In the genomic region with DNA sequence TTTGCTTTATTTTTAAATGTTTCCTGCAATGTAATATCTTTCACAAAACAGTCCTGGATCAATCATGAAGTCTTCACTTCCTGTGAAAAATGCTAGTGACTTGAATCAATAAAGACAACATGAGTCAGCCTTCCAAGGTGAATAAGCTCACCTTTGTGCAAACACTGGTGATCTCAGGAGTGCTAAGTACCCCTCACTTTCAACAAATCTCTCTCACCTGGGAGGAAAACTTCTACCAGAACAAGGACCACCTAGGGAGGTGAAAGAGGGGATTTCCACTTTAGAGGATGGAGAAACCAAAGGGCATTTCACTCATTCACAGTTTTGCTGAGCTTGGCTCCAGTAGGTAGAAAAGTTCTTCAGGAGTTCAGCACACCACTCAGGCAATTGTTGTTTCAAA, we compare ENCODE assay signal across 20 cellular contexts.
DNase-seq lines count a peak whose midpoint lies in the region; ATAC-seq, FAIRE-seq and TF ChIP-seq lines count a peak whose summit lies in the region.
"Had no signal": no experiment of that assay in that cellular context is flagged by ENCODE, and none has a peak within 500 bp of the region (broad histone marks: within the 10 kb centered on the region; RNA-seq: fewer than 3 reads in every experiment).

No MANE protein-coding gene starts in this region.

- H3K4me2 ChIP-seq in keratinocyte (ENCODE audit: control insufficient read depth, extremely low read depth, insufficient read depth, low read depth, low read length) = no peak overlapping the region
- H3K4me2 ChIP-seq: A549, BLaER1, neural progenitor cell had no signal

- H4K20me1 ChIP-seq in keratinocyte (ENCODE audit: control insufficient read depth, extremely low read depth, insufficient read depth, low read length) = no peaks in the 10 kb centered on the region

- no peak overlapping the region for H3K4me3 Mint-ChIP-seq in type B pancreatic cell
- H3K4me3 Mint-ChIP-seq: activated B cell treated with CpG ODN at 0.5 μM for 24 hours, brain, neural progenitor cell had no signal

- peak overlapping the region; percentile 6 for H3K27ac ChIP-seq in left ventricle myocardium inferior (replicated peaks)
- H3K27ac ChIP-seq in heart left ventricle = peak overlapping the region in 4 of 12 donors; percentile 70 to 77 (median 73)
- peak overlapping the region; percentile 57 for H3K27ac ChIP-seq in keratinocyte (ENCODE audit: control insufficient read depth, insufficient read depth, low read length)
- H3K27ac ChIP-seq: BLaER1, neural progenitor cell had no signal

- H3K9me3 Mint-ChIP-seq in type B pancreatic cell = no peaks in the 10 kb centered on the region
- H3K9me3 Mint-ChIP-seq: activated B cell treated with CpG ODN at 0.5 μM for 24 hours, brain, neural progenitor cell had no signal

- intact Hi-C loops in left ventricle myocardium inferior (cut with micrococcal nuclease) = no loop called here
- intact Hi-C loops in heart left ventricle (cut with DNase I) = loop anchor here in 1 of 10 donors (5.0 kb wide), 1 partner anchor 62 kb away; no protein-coding TSS in a partner anchor

- no peaks in the 10 kb centered on the region for H3K9me1 ChIP-seq in keratinocyte (ENCODE audit: control insufficient read depth, extremely low read depth, insufficient read depth, low read length)

- H3K9ac ChIP-seq in keratinocyte (ENCODE audit: control insufficient read depth, extremely low read depth, insufficient read depth, low read length) = no peak overlapping the region
- H3K9ac ChIP-seq: BLaER1, neural progenitor cell had no signal

- no peak overlapping the region for H2AFZ ChIP-seq in keratinocyte (ENCODE audit: control insufficient read depth, low read length)
- H2AFZ ChIP-seq: neural progenitor cell had no signal

- peaks cover 21% of the 10 kb centered on the region for H3K36me3 ChIP-seq in left ventricle myocardium inferior
- H3K36me3 ChIP-seq in heart left ventricle = peaks cover 0 to 39% (median 20%) of the 10 kb centered on the region in 9 donors
- peaks cover 5% of the 10 kb centered on the region for H3K36me3 ChIP-seq in bronchial epithelial cell (ENCODE audit: control insufficient read depth, insufficient read depth, low read length)
- peaks cover 4 to 10% of the 10 kb centered on the region in 2 experiments for H3K36me3 ChIP-seq in keratinocyte (ENCODE audit: control insufficient read depth in 2 of 2, extremely low read depth in 1 of 2, insufficient read depth in 2 of 2, low read length in 2 of 2)
- H3K36me3 ChIP-seq: neural progenitor cell had no signal

- FAIRE-seq in bronchial epithelial cell (lab: Jason Lieb, UNC) (no peak), keratinocyte (lab: Jason Lieb, UNC) (peak; percentile 85)
- FAIRE-seq: endometrium, G401.6 had no signal

- H3K36me3 Mint-ChIP-seq in type B pancreatic cell = peaks cover 41% of the 10 kb centered on the region
- H3K36me3 Mint-ChIP-seq: activated naive CD4-positive, alpha-beta T cell treated with anti-CD3 and anti-CD28 coated beads, Interleukin-2, amount 50 U/mL, for 72 hours; neural progenitor cell had no signal

- no peak overlapping the region for H3K4me3 ChIP-seq in left ventricle myocardium inferior
- H3K4me3 ChIP-seq in heart left ventricle = no peak overlapping the region
- H3K4me3 ChIP-seq in bronchial epithelial cell (ENCODE audit: low read depth, low read length) = no peak overlapping the region
- H3K4me3 ChIP-seq in keratinocyte (ENCODE audit: control insufficient read depth in 2 of 3, extremely low read depth in 1 of 3, insufficient read depth in 2 of 3, low read depth in 1 of 3, low read length in 3 of 3) = no peak overlapping the region
- H3K4me3 ChIP-seq: A549, BLaER1, neural progenitor cell had no signal

- H3K27me3 ChIP-seq in left ventricle myocardium inferior (ENCODE audit: low read depth) = no peaks in the 10 kb centered on the region
- H3K27me3 ChIP-seq in heart left ventricle = no peaks in the 10 kb centered on the region
- H3K27me3 ChIP-seq in bronchial epithelial cell (ENCODE audit: control insufficient read depth, insufficient read depth, low read length) = no peaks in the 10 kb centered on the region
- no peaks in the 10 kb centered on the region for H3K27me3 ChIP-seq in keratinocyte (ENCODE audit: control insufficient read depth, extremely low read depth, insufficient read depth, low read length)
- H3K27me3 ChIP-seq: BLaER1, neural progenitor cell had no signal

- no peaks in the 10 kb centered on the region for H3K27me3 Mint-ChIP-seq in type B pancreatic cell
- H3K27me3 Mint-ChIP-seq: brain had no signal

- no peak for TF ChIP-seq POLR2A in heart left ventricle (IDR thresholded peaks at IDR 0.05)

- H3K4me1 ChIP-seq in left ventricle myocardium inferior (peaks cover 91% of the 10 kb centered on the region), heart left ventricle (peaks cover 0 to 84% (median 54%) of the 10 kb centered on the region in 12 donors), keratinocyte (ENCODE audit: control insufficient read depth, extremely low read depth, insufficient read depth, low read length) (peaks cover 22% of the 10 kb centered on the region)
- H3K4me1 ChIP-seq: BLaER1, neural progenitor cell had no signal

- H3K79me2 ChIP-seq in keratinocyte (ENCODE audit: control insufficient read depth, insufficient read depth, low read length) = peaks cover 17% of the 10 kb centered on the region

- TF ChIP-seq CTCF in left ventricle myocardium inferior (IDR thresholded peaks at IDR 0.05; ENCODE audit: borderline replicate concordance) (no peak), heart left ventricle (IDR thresholded peaks at IDR 0.05) (no peak), bronchial epithelial cell (IDR thresholded peaks at IDR 0.05; ENCODE audit: insufficient read depth, low read length, severe bottlenecking) (no peak), keratinocyte (optimal IDR thresholded peaks at IDR 0.05 in 1 of 3, IDR thresholded peaks at IDR 0.05 in 1 of 3, conservative IDR thresholded peaks at IDR 0.05 in 1 of 3; ENCODE audit: extremely low read depth in 1 of 3, insufficient read depth in 2 of 3, low read length in 3 of 3) (no peak), type B pancreatic cell (conservative IDR thresholded peaks at IDR 0.05) (no peak)

- H3K9me3 ChIP-seq in left ventricle myocardium inferior (replicated peaks) = no peaks in the 10 kb centered on the region
- no peaks in the 10 kb centered on the region for H3K9me3 ChIP-seq in heart left ventricle
- H3K9me3 ChIP-seq in keratinocyte (ENCODE audit: control insufficient read depth, low read depth, low read length) = no peaks in the 10 kb centered on the region
- H3K9me3 ChIP-seq: A549, BLaER1 had no signal

- dilution Hi-C loops in keratinocyte (cut with MboI; ENCODE audit: extremely low pct_ligation_motif_present, low sequenced_read_pairs) = no loop called here

- peak overlapping the region; percentile 62 for H3K27ac Mint-ChIP-seq in type B pancreatic cell
- H3K27ac Mint-ChIP-seq: activated B cell treated with CpG ODN at 0.5 μM for 24 hours, brain, neural progenitor cell had no signal

- ATAC-seq in heart left ventricle (no peak), HG03025 (IDR thresholded peaks at IDR 0.05; ENCODE audit: low FRiP score, unreplicated experiment) (no peak), GM18870 (IDR thresholded peaks at IDR 0.05; ENCODE audit: unreplicated experiment) (no peak)
- no peak for ATAC-seq in activated CD4-positive, CD25-positive, alpha-beta regulatory T cell treated with anti-CD3 and anti-CD28 coated beads, Interleukin-2, amount 50 U/mL, for 24 hours
- ATAC-seq: A549 had no signal

- no peak for DNase-seq in left ventricle myocardium inferior
- DNase-seq in heart left ventricle = no peak
- DNase-seq in bronchial epithelial cell (ENCODE audit: low read depth) = peak; percentile 88
- peak; percentile 21 for DNase-seq in keratinocyte (ENCODE audit: low read depth, low spot score)
- DNase-seq in type B pancreatic cell (ENCODE audit: extremely low spot score, unreplicated experiment) = no peak
- DNase-seq: activated B cell treated with CpG ODN at 0.5 μM for 24 hours; activated CD8-positive, alpha-beta memory T cell treated with anti-CD3 and anti-CD28 coated beads for 24 hours; NCI-H1436; stimulated activated CD4-positive, alpha-beta T cell treated with anti-CD3 and anti-CD28 coated beads, Interleukin-12 subunit alpha, Interleukin-12 subunit beta, amount 100 ng/mL, for 4 hours; stimulated activated CD8-positive, alpha-beta memory T cell treated with anti-CD3 and anti-CD28 coated beads, Interleukin-4, amount 100 ng/mL, for 48 hours had no signal

- H3K4me1 Mint-ChIP-seq in type B pancreatic cell (ENCODE audit: unreplicated experiment) = peaks cover 14% of the 10 kb centered on the region
- H3K4me1 Mint-ChIP-seq: activated B cell treated with CpG ODN at 0.5 μM for 24 hours, neural progenitor cell had no signal

Comparison
In these comparisons a context has a peak if more than half of its experiments do, and no peak if none do; other contexts are left out.
1. DNase-seq: peak in bronchial epithelial cell (single experiment) and keratinocyte (single experiment); none in left ventricle myocardium inferior (single experiment), heart left ventricle (0 of 5) and type B pancreatic cell (single experiment).